In the genomic region with DNA sequence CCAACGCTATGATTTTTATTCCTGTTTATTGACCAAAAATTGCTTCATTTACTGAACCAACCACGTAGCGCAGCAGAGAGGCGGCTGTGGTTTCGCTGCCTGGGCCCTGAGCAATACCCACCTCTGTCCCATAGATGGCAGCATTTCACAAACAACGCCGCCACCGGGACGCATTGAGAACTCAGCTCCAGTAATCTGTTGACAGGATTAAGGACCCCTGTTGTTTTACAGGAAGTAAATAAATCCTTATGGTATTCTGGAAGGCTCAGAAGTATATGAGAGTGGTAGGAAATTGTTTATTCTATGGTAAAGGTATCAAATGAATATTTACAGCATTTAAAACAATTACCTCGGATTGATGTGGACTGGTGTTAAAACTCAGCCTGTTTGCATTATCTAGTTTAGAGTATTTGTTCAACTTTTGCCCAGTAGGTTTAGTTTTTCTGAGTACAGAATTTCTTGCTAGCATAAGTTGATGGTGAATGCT, we compare ENCODE assay signal across 8 cellular contexts.
DNase-seq lines count a peak whose midpoint lies in the region; ATAC-seq and TF ChIP-seq lines count a peak whose summit lies in the region.

No MANE protein-coding gene starts in this region.

- H3K36me3 ChIP-seq in right lobe of liver = no peaks in the 10 kb centered on the region

- peak overlapping the region; percentile 33 for H3K4me3 ChIP-seq in coronary artery
- peak overlapping the region in 2 of 3 donors; percentile 28 to 38 for H3K4me3 ChIP-seq in right lobe of liver

- no peaks in the 10 kb centered on the region for H3K4me1 ChIP-seq in right lobe of liver

- 1% methylated on average over 10 of the region's 10 CpGs for WGBS in right lobe of liver (ENCODE audit: insufficient coverage, low coverage, low lambda C conversion rate, missing lambda C conversion rate)

- no peak for TF ChIP-seq POLR2A in right lobe of liver (IDR thresholded peaks at IDR 0.05)

- TF ChIP-seq CTCF in coronary artery (IDR thresholded peaks at IDR 0.05) (peak; percentile 93), right lobe of liver (IDR thresholded peaks at IDR 0.05) (peak; percentile 94 to 99 (median 98))

- ATAC-seq in HG03175 (IDR thresholded peaks at IDR 0.05; ENCODE audit: unreplicated experiment) (peak; percentile 99), right lobe of liver (peak; percentile 99 to 100 (median 99))

- no peaks in the 10 kb centered on the region for H3K27me3 ChIP-seq in right lobe of liver

- intact Hi-C loops in right lobe of liver (cut with DNase I) = loop anchor here in 1 of 2 donors (10.0 kb wide), 1 partner anchor 432 kb away; no protein-coding TSS in a partner anchor

- H3K9me3 ChIP-seq in right lobe of liver = no peaks in the 10 kb centered on the region

- DNase-seq in C1 segment of cervical spinal cord (lab: John Stamatoyannopoulos, UW) (peak in 9 of 14 donors; percentile 4 to 50 (median 8)), GM19238 (ENCODE audit: insufficient read length, low spot score) (peak; percentile 19), NCI-H345 treated with DMSO at 0.1 percent for 48 hours (lab: John Stamatoyannopoulos, UW; ENCODE audit: unreplicated experiment) (peak; percentile 2), coronary artery (ENCODE audit: low spot score) (no peak), right lobe of liver (peak; percentile 56 to 76 (median 71))
- DNase-seq in activated CD4-positive, CD25-positive, alpha-beta regulatory T cell treated with anti-CD3 and anti-CD28 coated beads, Interleukin-2, amount 50 U/mL, for 72 hours = peak; percentile 49
- peak; percentile 10 to 27 (median 18) for DNase-seq in stimulated activated CD4-positive, alpha-beta T cell treated with anti-CD3 and anti-CD28 coated beads, TNF-alpha, amount 100 ng/mL, for 48 hours (ENCODE audit: low read depth in 3 of 3)

- no peak overlapping the region for H3K27ac ChIP-seq in coronary artery
- H3K27ac ChIP-seq in right lobe of liver = peak overlapping the region in 1 of 3 donors; percentile 30
